14 cellular contexts compared by ENCODE assay signal in the genomic region with DNA sequence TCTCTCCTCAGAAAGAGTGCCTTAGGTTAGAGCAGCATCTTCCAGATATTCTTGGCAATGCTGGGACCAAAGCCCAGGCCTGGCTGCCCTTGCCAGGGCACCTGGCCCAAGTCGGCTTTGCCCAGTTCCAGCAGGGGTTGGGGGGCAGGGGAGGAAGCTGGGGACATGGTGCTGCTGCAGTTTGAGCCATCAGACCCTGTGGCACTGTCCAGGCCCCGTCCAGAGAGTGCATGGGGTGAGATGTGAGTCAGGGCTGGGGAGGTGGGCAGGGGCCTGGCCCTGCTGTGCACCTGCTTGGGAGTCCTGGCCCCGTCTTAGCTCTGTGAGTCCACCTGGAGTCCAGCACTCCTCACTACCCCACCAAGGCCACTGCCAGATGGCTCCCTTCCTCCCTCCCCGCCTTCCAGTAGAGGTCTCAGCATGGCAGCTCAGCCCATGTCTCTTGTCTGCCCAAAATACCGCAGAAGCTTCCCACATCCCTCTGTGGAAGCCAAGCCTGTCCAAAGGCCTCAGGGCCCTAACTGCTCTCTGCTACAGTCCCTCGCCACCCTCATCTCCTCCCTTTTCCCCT. TPM values are rescaled to one million over a fixed set of nuclear protein-coding genes. Genes with fewer than 3 reads are reported as not detected.
DNase-seq lines count a peak whose midpoint lies in the region; ATAC-seq and TF ChIP-seq lines count a peak whose summit lies in the region.
"Had no signal": no experiment of that assay in that cellular context is flagged by ENCODE, and none has a peak within 500 bp of the region (broad histone marks: within the 10 kb centered on the region; RNA-seq: fewer than 3 reads in every experiment).

No MANE protein-coding gene starts in this region.

- H3K4me2 ChIP-seq in mesendoderm (ENCODE audit: low read length) (no peak overlapping the region), PC-3 (ENCODE audit: low read length) (no peak overlapping the region)

- no peaks in the 10 kb centered on the region for H3K9me2 ChIP-seq in PC-3 (replicated peaks; ENCODE audit: low read length)

- POLR2A ChIA-PET in PC-3 (lab: Charles Lee; ENCODE audit: unreplicated experiment), result interaction anchor here (0.6 to 0.7 kb wide), 2 partner anchors 165 to 455 kb away, joined by 3 read pairs; no protein-coding TSS in a partner anchor

- no peaks in the 10 kb centered on the region for H3F3A ChIP-seq in PC-3 (ENCODE audit: low read length, unreplicated experiment)

- H3K27me3 Mint-ChIP-seq in T-helper 2 cell treated with Interferon-gamma antibody and Interleukin-4, amounts not matched to agents 5 μg/mL and 100 μg/mL, for 36 hours (ENCODE audit: low read depth), result no peaks in the 10 kb centered on the region
- no peaks in the 10 kb centered on the region for H3K27me3 Mint-ChIP-seq in activated T-helper 17 cell treated with anti-CD3 and anti-CD28 coated beads, Interleukin-2, amount 50 U/mL, for 72 hours

- H2BK120ac ChIP-seq in mesendoderm (ENCODE audit: low read depth, low read length), result no peak overlapping the region

- no peak overlapping the region for H4K5ac ChIP-seq in mesendoderm (ENCODE audit: low read length)

- H2BK5ac ChIP-seq in mesendoderm (ENCODE audit: low read length), result no peak overlapping the region

- no peak overlapping the region for H2AK5ac ChIP-seq in mesendoderm (ENCODE audit: low read length)

- H3K9ac ChIP-seq in mesendoderm (ENCODE audit: low read length) (no peak overlapping the region), PC-3 (ENCODE audit: low read length) (no peak overlapping the region)

- H3K23ac ChIP-seq in mesendoderm (ENCODE audit: low read length), result no peak overlapping the region

- H3K36me3 Mint-ChIP-seq in T-helper 2 cell treated with Interferon-gamma antibody and Interleukin-4, amounts not matched to agents 5 μg/mL and 100 μg/mL, for 36 hours (ENCODE audit: low read depth), result peaks cover 65% of the 10 kb centered on the region
- peaks cover 92% of the 10 kb centered on the region for H3K36me3 Mint-ChIP-seq in activated T-helper 17 cell treated with anti-CD3 and anti-CD28 coated beads, Interleukin-2, amount 50 U/mL, for 72 hours (ENCODE audit: low read depth)

- H3K27ac ChIP-seq in right cardiac atrium (ENCODE audit: low read length) (peak overlapping the region; percentile 72), mesendoderm (ENCODE audit: low read depth, low read length) (no peak overlapping the region), PC-3 (ENCODE audit: low read length) (no peak overlapping the region)

- no peak overlapping the region for H2AFZ ChIP-seq in PC-3 (ENCODE audit: low read length)

- H4K20me1 ChIP-seq in PC-3 (ENCODE audit: low read length), result no peaks in the 10 kb centered on the region

- no peak overlapping the region for H3K18ac ChIP-seq in mesendoderm (ENCODE audit: low read length)

- intact Hi-C loops in right cardiac atrium (cut with DNase I), result no loop called here
- intact Hi-C loops in sciatic nerve (cut with DNase I), result no loop called here
- intact Hi-C loops in PC-3 (cut with micrococcal nuclease), result no loop called here

- no peak for DNase-seq in T-helper 2 cell treated with Interferon-gamma antibody and Interleukin-4, amounts not matched to agents 5 μg/mL and 100 μg/mL, for 36 hours (ENCODE audit: low spot score)
- no peak for DNase-seq in T-helper 2 cell
- peak in 1 of 3 donors; percentile 48 for DNase-seq in right cardiac atrium
- no peak for DNase-seq in sciatic nerve (ENCODE audit: low spot score)
- DNase-seq in mesendoderm, result no peak
- no peak for DNase-seq in PC-3
- DNase-seq: amniotic stem cell, COR-L47, H7, NCI-H1930, NCI-H774, RPMI8226 had no signal

- peak overlapping the region; percentile 80 for H3K27ac Mint-ChIP-seq in T-helper 2 cell treated with Interferon-gamma antibody and Interleukin-4, amounts not matched to agents 5 μg/mL and 100 μg/mL, for 36 hours
- peak overlapping the region; percentile 92 for H3K27ac Mint-ChIP-seq in activated T-helper 17 cell treated with anti-CD3 and anti-CD28 coated beads, Interleukin-2, amount 50 U/mL, for 72 hours

- H3K4me3 Mint-ChIP-seq in T-helper 2 cell treated with Interferon-gamma antibody and Interleukin-4, amounts not matched to agents 5 μg/mL and 100 μg/mL, for 36 hours, result no peak overlapping the region
- H3K4me3 Mint-ChIP-seq in activated T-helper 17 cell treated with anti-CD3 and anti-CD28 coated beads, Interleukin-2, amount 50 U/mL, for 72 hours, result no peak overlapping the region

- H3K4me1 Mint-ChIP-seq in T-helper 2 cell treated with Interferon-gamma antibody and Interleukin-4, amounts not matched to agents 5 μg/mL and 100 μg/mL, for 36 hours (ENCODE audit: low read depth), result peaks cover 26% of the 10 kb centered on the region
- peaks cover 6% of the 10 kb centered on the region for H3K4me1 Mint-ChIP-seq in activated T-helper 17 cell treated with anti-CD3 and anti-CD28 coated beads, Interleukin-2, amount 50 U/mL, for 72 hours

- no peak overlapping the region for H3K4me3 ChIP-seq in right cardiac atrium (ENCODE audit: low read length)
- H3K4me3 ChIP-seq in mesendoderm (ENCODE audit: low read length), result no peak overlapping the region
- no peak overlapping the region for H3K4me3 ChIP-seq in PC-3 (ENCODE audit: low read length)

- H3K27me3 ChIP-seq in right cardiac atrium (ENCODE audit: control insufficient read depth, insufficient read depth) (no peaks in the 10 kb centered on the region), mesendoderm (ENCODE audit: insufficient read depth, low read length, poor library complexity) (no peaks in the 10 kb centered on the region), PC-3 (ENCODE audit: low read length) (no peaks in the 10 kb centered on the region)

- no peak for ATAC-seq in activated T-helper 17 cell treated with anti-CD3 and anti-CD28 coated beads, Interleukin-2, amount 50 U/mL, for 72 hours (replicated peaks)
- ATAC-seq in right cardiac atrium (peak in 1 of 2 donors; percentile 25), sciatic nerve (peak; percentile 23), PC-3 (no peak), GM18867 (IDR thresholded peaks at IDR 0.05; ENCODE audit: unreplicated experiment) (no peak)

- no TSS peak for BruUV-seq in PC-3 (replicated peaks; lab: Mats Ljungman, UMichigan)

- H3K56ac ChIP-seq in mesendoderm (ENCODE audit: low read length), result no peak overlapping the region

- no peak overlapping the region for H3K4ac ChIP-seq in mesendoderm (ENCODE audit: low read depth, low read length)

- no peak overlapping the region for H2BK15ac ChIP-seq in mesendoderm (replicated peaks; ENCODE audit: low read depth)

- no peak overlapping the region for H4K8ac ChIP-seq in mesendoderm (ENCODE audit: low read depth, low read length)

- no peak for TF ChIP-seq CTCF in PC-3 (conservative IDR thresholded peaks at IDR 0.05; ENCODE audit: low read depth, low read length)

- no peaks in the 10 kb centered on the region for H3K9me3 ChIP-seq in right cardiac atrium (ENCODE audit: control insufficient read depth, low read length)
- no peaks in the 10 kb centered on the region for H3K9me3 ChIP-seq in PC-3 (ENCODE audit: low read length)

- H3K79me2 ChIP-seq in mesendoderm (ENCODE audit: control insufficient read depth, insufficient read depth, low read length) (no peaks in the 10 kb centered on the region), PC-3 (ENCODE audit: low read length) (no peaks in the 10 kb centered on the region)

- no peaks in the 10 kb centered on the region for H3K9me3 Mint-ChIP-seq in T-helper 2 cell treated with Interferon-gamma antibody and Interleukin-4, amounts not matched to agents 5 μg/mL and 100 μg/mL, for 36 hours
- H3K9me3 Mint-ChIP-seq in activated T-helper 17 cell treated with anti-CD3 and anti-CD28 coated beads, Interleukin-2, amount 50 U/mL, for 72 hours, result no peaks in the 10 kb centered on the region

- no peaks in the 10 kb centered on the region for H3K79me1 ChIP-seq in mesendoderm (ENCODE audit: low read length)

- H3K4me1 ChIP-seq in right cardiac atrium (ENCODE audit: control insufficient read depth, insufficient read depth, low read length) (peaks cover 7% of the 10 kb centered on the region), mesendoderm (ENCODE audit: control insufficient read depth, low read depth, low read length) (no peaks in the 10 kb centered on the region), PC-3 (ENCODE audit: insufficient read depth, low read length) (no peaks in the 10 kb centered on the region)

- H3K36me3 ChIP-seq in mesendoderm (ENCODE audit: control insufficient read depth, insufficient read depth, low read length), result peaks cover 21% of the 10 kb centered on the region
- peaks cover 10% of the 10 kb centered on the region; the same call in 1 of the 2 replicates for H3K36me3 ChIP-seq in PC-3 (ENCODE audit: low read depth, low read length)

- 65% methylated on average over 6 of the region's 6 CpGs for WGBS in right cardiac atrium
- no CpG with 5 or more reads among the region's 6 CpGs for WGBS in mesendoderm (ENCODE audit: extremely low coverage, insufficient coverage, low lambda C conversion rate)

- CTCF ChIA-PET in PC-3 (lab: Charles Lee), result no interaction called here

RNA-seq across cellular contexts. Expression of a gene that starts 16.6 kb away (rescaled TPM):
- total RNA-seq in activated T-helper 17 cell treated with anti-CD3 and anti-CD28 coated beads, Interleukin-2, amount 50 U/mL, for 72 hours, result 1 to 10 TPM; 5.0 to 9.3 TPM
- total RNA-seq in right cardiac atrium (10 to 100 TPM in 2 of 4 donors, 1 to 10 TPM in 2; 6.1 to 11.6 (median 9.2) TPM), sciatic nerve (2.7 TPM), PC-3 (2014; rRNA removed) (not detected in 2 replicates)
- 5.0 TPM for polyA plus RNA-seq in right cardiac atrium
- polyA plus RNA-seq in mesendoderm (2013, experiment 1 of 2), result 7.4 TPM
- 6.6 TPM for polyA plus RNA-seq in mesendoderm (2013, experiment 2 of 2)

RNA-seq across cellular contexts. Expression of a gene that starts 35.4 kb away (rescaled TPM):
- 10 to 100 TPM; 51.4 to 70.1 TPM for total RNA-seq in activated T-helper 17 cell treated with anti-CD3 and anti-CD28 coated beads, Interleukin-2, amount 50 U/mL, for 72 hours
- 10 to 100 TPM; 48.8 to 55.9 (median 49.4) TPM for total RNA-seq in right cardiac atrium
- 41.1 TPM for polyA plus RNA-seq in right cardiac atrium
- total RNA-seq in sciatic nerve, result 56.2 TPM
- 73.6 TPM for polyA plus RNA-seq in mesendoderm (2013, experiment 1 of 2)
- 74.4 TPM for polyA plus RNA-seq in mesendoderm (2013, experiment 2 of 2)
- 85.9 and 96.8 TPM in 2 replicates for total RNA-seq in PC-3 (2014; rRNA removed)

RNA-seq across cellular contexts. Expression of a gene that starts 35.5 kb away (rescaled TPM):
- 1 to 10 TPM; 3.8 to 5.9 TPM for total RNA-seq in activated T-helper 17 cell treated with anti-CD3 and anti-CD28 coated beads, Interleukin-2, amount 50 U/mL, for 72 hours
- total RNA-seq in right cardiac atrium (10 to 100 TPM; 12.0 to 27.2 (median 21.0) TPM), sciatic nerve (13.6 TPM), PC-3 (2014; rRNA removed) (8.0 and 9.4 TPM in 2 replicates)
- 23.4 TPM for polyA plus RNA-seq in right cardiac atrium
- polyA plus RNA-seq in mesendoderm (2013, experiment 1 of 2), result 7.2 TPM
- 7.5 TPM for polyA plus RNA-seq in mesendoderm (2013, experiment 2 of 2)

RNA-seq across cellular contexts. Expression of a gene that starts 49.5 kb away (rescaled TPM):
- under 1 TPM; 0.45 to 0.50 TPM for total RNA-seq in activated T-helper 17 cell treated with anti-CD3 and anti-CD28 coated beads, Interleukin-2, amount 50 U/mL, for 72 hours
- total RNA-seq in right cardiac atrium (10 to 100 TPM in 2 of 4 donors, 1 to 10 TPM in 2; 2.8 to 15.4 (median 11.5) TPM), sciatic nerve (3.9 TPM), PC-3 (2014; rRNA removed) (2.4 and 5.9 TPM in 2 replicates)
- 5.9 TPM for polyA plus RNA-seq in right cardiac atrium
- 0.79 TPM for polyA plus RNA-seq in mesendoderm (2013, experiment 1 of 2)
- polyA plus RNA-seq in mesendoderm (2013, experiment 2 of 2), result 0.97 TPM

RNA-seq across cellular contexts. Expression of a gene that starts 54.4 kb away (rescaled TPM):
- 100 to 1,000 TPM in 1 of 2 donors, 10 to 100 TPM in 1; 49.6 to 104 TPM for total RNA-seq in activated T-helper 17 cell treated with anti-CD3 and anti-CD28 coated beads, Interleukin-2, amount 50 U/mL, for 72 hours
- 1,000 to 10,000 TPM in 3 of 4 donors, 100 to 1,000 TPM in 1; 993 to 1,434 (median 1,175) TPM for total RNA-seq in right cardiac atrium
- 1,153 TPM for polyA plus RNA-seq in right cardiac atrium
- total RNA-seq in sciatic nerve, result 32.5 TPM
- polyA plus RNA-seq in mesendoderm (2013, experiment 1 of 2), result 186 TPM
- 187 TPM for polyA plus RNA-seq in mesendoderm (2013, experiment 2 of 2)
- total RNA-seq in PC-3 (2014; rRNA removed), result 52.2 and 98.1 TPM in 2 replicates
